In the genomic region with DNA sequence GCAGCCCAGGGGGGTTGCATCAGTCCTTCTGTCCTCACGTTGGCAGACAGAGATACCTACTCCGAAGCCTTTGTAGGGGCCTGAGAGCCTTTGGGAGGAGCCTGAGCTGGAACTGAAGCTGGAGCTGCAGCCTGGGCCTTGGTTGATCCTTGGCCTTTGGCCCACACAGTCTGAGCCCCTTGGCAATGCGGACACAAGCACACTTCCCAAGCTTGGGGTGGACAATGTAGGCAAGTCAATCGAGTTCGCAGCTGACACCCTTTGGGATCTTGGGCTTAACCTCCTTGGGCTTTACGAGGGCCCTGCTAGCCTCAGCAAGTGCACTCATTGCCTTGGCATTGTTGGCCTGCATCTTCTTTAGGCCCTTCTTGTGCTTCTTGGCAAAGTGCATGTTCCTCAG, we compare ENCODE assay signal across 18 cellular contexts. TPM values are rescaled to one million over a fixed set of nuclear protein-coding genes. Genes with fewer than 3 reads are reported as not detected.
DNase-seq lines count a peak whose midpoint lies in the region; ATAC-seq and TF ChIP-seq lines count a peak whose summit lies in the region.
"Had no signal": no experiment of that assay in that cellular context is flagged by ENCODE, and none has a peak within 500 bp of the region (broad histone marks: within the 10 kb centered on the region; RNA-seq: fewer than 3 reads in every experiment).

No MANE protein-coding gene starts in this region.

- H3K9me3 ChIP-seq in cardiac muscle cell (ENCODE audit: low read depth) (no peaks in the 10 kb centered on the region), fibroblast of lung (ENCODE audit: control insufficient read depth, insufficient read depth, low read depth, low read length) (no peaks in the 10 kb centered on the region), smooth muscle cell (replicated peaks; ENCODE audit: low read depth) (no peaks in the 10 kb centered on the region)
- H3K9me3 ChIP-seq: tibial nerve had no signal

- no peak overlapping the region for H3K4me3 ChIP-seq in cardiac muscle cell
- H3K4me3 ChIP-seq in fibroblast of lung (replicated peaks in 1 of 4; ENCODE audit: control extremely low read depth in 1 of 4, insufficient read depth in 1 of 4, low read depth in 3 of 4, low read length in 4 of 4) = no peak overlapping the region
- H3K4me3 ChIP-seq in smooth muscle cell = no peak overlapping the region
- H3K4me3 ChIP-seq: tibial nerve had no signal

- H3K27me3 ChIP-seq in cardiac muscle cell = no peaks in the 10 kb centered on the region
- no peaks in the 10 kb centered on the region for H3K27me3 ChIP-seq in fibroblast of lung (ENCODE audit: control insufficient read depth, insufficient read depth, low read length)
- H3K27me3 ChIP-seq in smooth muscle cell (ENCODE audit: low read depth) = no peaks in the 10 kb centered on the region
- H3K27me3 ChIP-seq: tibial nerve had no signal

- in situ Hi-C loops in G401 (cut with HindIII; ENCODE audit: low sequenced_read_pairs) = no loop called here

- peaks cover 40% of the 10 kb centered on the region for H3K36me3 ChIP-seq in cardiac muscle cell
- peaks cover 12% of the 10 kb centered on the region for H3K36me3 ChIP-seq in fibroblast of lung (ENCODE audit: control insufficient read depth, insufficient read depth, low read length)
- H3K36me3 ChIP-seq in smooth muscle cell (ENCODE audit: low read depth) = peaks cover 7% of the 10 kb centered on the region

- H2AFZ ChIP-seq in fibroblast of lung (ENCODE audit: low read length) (no peak overlapping the region), smooth muscle cell (ENCODE audit: low read depth) (no peak overlapping the region)

- POLR2A ChIA-PET in RWPE1 (lab: Yijun Ruan, JAX; ENCODE audit: low non-redundant PET) = interaction anchor here (0.6 kb wide), 2 partner anchors 17 to 103 kb away, joined by 3 to 4 read pairs; no protein-coding TSS in a partner anchor

- H4K20me1 ChIP-seq in fibroblast of lung (ENCODE audit: control insufficient read depth, extremely low read depth, insufficient read depth, low read length) (no peaks in the 10 kb centered on the region), smooth muscle cell (ENCODE audit: low read depth) (peaks cover 99% of the 10 kb centered on the region)

- CTCF ChIA-PET in RWPE1 (lab: Yijun Ruan, JAX) = interaction anchor here (1.4 kb wide), 1 partner anchor 106 kb away, joined by 4 read pairs; no protein-coding TSS in a partner anchor

- H3F3A ChIP-seq in smooth muscle cell (ENCODE audit: low read depth) = peaks cover 19% of the 10 kb centered on the region

- peak overlapping the region; percentile 49 for H3K27ac ChIP-seq in cardiac muscle cell
- peak overlapping the region; percentile 56 for H3K27ac ChIP-seq in RWPE1
- peak overlapping the region; percentile 2 for H3K27ac ChIP-seq in fibroblast of lung (ENCODE audit: insufficient read depth, low read length)
- H3K27ac ChIP-seq in smooth muscle cell (ENCODE audit: low read depth) = peak overlapping the region; percentile 97

- H3K9ac ChIP-seq in fibroblast of lung (ENCODE audit: insufficient read depth, low read length) = no peak overlapping the region
- H3K9ac ChIP-seq in smooth muscle cell (ENCODE audit: low read depth) = no peak overlapping the region

- TF ChIP-seq CTCF in cardiac muscle cell (IDR thresholded peaks at IDR 0.05; ENCODE audit: low read depth, low read length) = no peak
- TF ChIP-seq CTCF in RWPE1 (conservative IDR thresholded peaks at IDR 0.05; ENCODE audit: low read depth) = no peak
- no peak for TF ChIP-seq CTCF in fibroblast of lung (conservative IDR thresholded peaks at IDR 0.05 in 1 of 2, IDR thresholded peaks at IDR 0.05 in 1 of 2; ENCODE audit: low read depth in 1 of 2, low read length in 2 of 2)
- no peak for TF ChIP-seq CTCF in smooth muscle cell (IDR thresholded peaks at IDR 0.05; ENCODE audit: borderline replicate concordance, insufficient read depth, poor library complexity, severe bottlenecking)

- H3K4me1 ChIP-seq in cardiac muscle cell (ENCODE audit: low read depth) = peaks cover 27% of the 10 kb centered on the region
- H3K4me1 ChIP-seq in fibroblast of lung (ENCODE audit: control insufficient read depth, extremely low read depth, insufficient read depth, low read length) = peaks cover 10% of the 10 kb centered on the region
- H3K4me1 ChIP-seq in smooth muscle cell (ENCODE audit: low read depth) = peaks cover 61% of the 10 kb centered on the region

- WGBS in smooth muscle cell (ENCODE audit: low lambda C conversion rate) = 89% methylated on average over 6 of the region's 6 CpGs

- H3K79me2 ChIP-seq in fibroblast of lung (ENCODE audit: control insufficient read depth, insufficient read depth, low read length) = peaks cover 98% of the 10 kb centered on the region
- peaks cover 99% of the 10 kb centered on the region for H3K79me2 ChIP-seq in smooth muscle cell (ENCODE audit: low read depth)

- no peak for ATAC-seq in Right ventricle myocardium inferior
- ATAC-seq: activated CD8-positive, alpha-beta T cell treated with anti-CD3 and anti-CD28 coated beads, Interleukin-2, amount 10 ng/mL, durations not matched to agents 7 days and 5 days; activated naive CD4-positive, alpha-beta T cell treated with anti-CD3 and anti-CD28 coated beads, Interleukin-2, amount 50 U/mL, for 72 hours; activated T-cell treated with anti-CD3 and anti-CD28 coated beads, Interleukin-2, amount 50 U/mL, for 72 hours; left ventricle myocardium superior; stimulated activated memory B cell treated with anti-CD40 and anti-IgM and Interleukin-4, amounts not matched to agents 10 μg/mL and 1 μg/mL and 100 μg/mL, for 72 hours had no signal

- no peak overlapping the region for H3K4me2 ChIP-seq in fibroblast of lung (ENCODE audit: extremely low read depth, insufficient read depth, low read length)
- no peak overlapping the region for H3K4me2 ChIP-seq in smooth muscle cell

- no peak for DNase-seq in cardiac muscle cell (ENCODE audit: low read depth in 1 of 2, low spot score in 1 of 2)
- no peak for DNase-seq in Right ventricle myocardium inferior (ENCODE audit: missing footprints)
- no peak for DNase-seq in RWPE1 (ENCODE audit: low spot score)
- no peak for DNase-seq in fibroblast of lung (ENCODE audit: low read depth in 2 of 2)
- no peak for DNase-seq in smooth muscle cell (lab: John Stamatoyannopoulos, UW; ENCODE audit: unreplicated experiment)
- no peak for DNase-seq in NOMO-1 (lab: John Stamatoyannopoulos, UW; ENCODE audit: unreplicated experiment in 2 of 2)
- no peak for DNase-seq in G401 (ENCODE audit: low spot score)
- no peak for DNase-seq in NCI-H226
- DNase-seq: activated CD4-positive, CD25-positive, alpha-beta regulatory T cell; activated CD8-positive, alpha-beta T cell treated with anti-CD3 and anti-CD28 coated beads, Interleukin-2, amount 10 ng/mL, durations not matched to agents 7 days and 5 days; activated T-cell treated with anti-CD3 and anti-CD28 coated beads, Interleukin-2, amount 50 U/mL, for 72 hours; left ventricle myocardium superior; NCI-H1105; NCI-H69; OCI-M1 had no signal

- intact Hi-C loops in Right ventricle myocardium inferior (cut with DNase I) = no loop called here

RNA-seq across cellular contexts. Expression of a gene that starts 5.9 kb away (rescaled TPM):
- 282 and 286 TPM in 2 replicates for total RNA-seq in cardiac muscle cell
- polyA plus RNA-seq in cardiac muscle cell = 161 and 195 TPM in 2 replicates
- 202 TPM for total RNA-seq in Right ventricle myocardium inferior
- total RNA-seq in fibroblast of lung = 522 and 674 TPM in 2 replicates
- polyA plus RNA-seq in fibroblast of lung = 245 and 275 TPM in 2 replicates
- polyA plus RNA-seq in fibroblast of lung (2012) = 187 and 207 TPM in 2 replicates
- polyA minus RNA-seq in fibroblast of lung (ENCODE audit: low replicate concordance) = 111 and 122 TPM in 2 replicates
- total RNA-seq in smooth muscle cell = 294 and 354 TPM in 2 replicates
- polyA plus RNA-seq in smooth muscle cell = 129 and 151 TPM in 2 replicates
- total RNA-seq in G401 (2014; rRNA removed; shearing (Covaris generic)) = 230 and 259 TPM in 2 replicates

RNA-seq across cellular contexts. Expression of a gene that starts 36.0 kb away (rescaled TPM):
- total RNA-seq in cardiac muscle cell (4.2 and 7.6 TPM in 2 replicates), Right ventricle myocardium inferior (32.2 TPM), fibroblast of lung (3.1 and 5.3 TPM in 2 replicates), smooth muscle cell (1.4 and 2.3 TPM in 2 replicates)
- polyA plus RNA-seq in cardiac muscle cell (4.7 and 6.3 TPM in 2 replicates), fibroblast of lung (0.31 and 0.38 TPM in 2 replicates), smooth muscle cell (0.70 and 2.0 TPM in 2 replicates)
- polyA plus RNA-seq in fibroblast of lung (2012) = 0.64 and 0.86 TPM in 2 replicates
- 0.93 and 10.3 TPM in 2 replicates for polyA minus RNA-seq in fibroblast of lung (ENCODE audit: low replicate concordance)
- total RNA-seq in G401 (2014; rRNA removed; shearing (Covaris generic)) = not detected in 2 replicates

Comparison
In these comparisons a context has a peak if more than half of its experiments do, and no peak if none do; other contexts are left out.
1. H3K27ac ChIP-seq: peak in every context shown above with its lines; median percentile 97 in smooth muscle cell; 56 in RWPE1; 49 in cardiac muscle cell; 2 in fibroblast of lung.